In the genomic region with DNA sequence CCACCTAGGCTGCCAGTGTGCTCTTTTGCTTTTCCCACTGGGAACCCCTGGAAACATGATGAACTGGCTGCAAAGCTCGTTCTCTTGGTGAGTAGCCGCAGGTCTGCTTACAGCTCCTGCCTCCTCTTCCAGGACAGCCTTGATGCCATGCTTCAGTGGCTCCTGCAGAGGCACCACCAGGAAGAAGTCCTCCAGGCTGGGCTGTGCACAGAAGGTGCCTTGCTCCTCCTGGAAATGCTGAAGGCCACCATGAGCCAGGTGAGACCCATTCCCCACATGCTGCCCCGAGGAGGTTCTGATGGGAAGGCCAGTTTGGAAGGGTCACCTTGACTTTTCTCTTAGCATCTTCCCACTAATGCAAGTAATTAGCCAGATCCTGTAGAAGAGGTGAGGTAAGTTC, we compare ENCODE assay signal across 10 cellular contexts.
"Had no signal": no experiment of that assay in that cellular context is flagged by ENCODE, and none has a peak within 500 bp of the region (broad histone marks: within the 10 kb centered on the region; RNA-seq: fewer than 3 reads in every experiment).

No MANE protein-coding gene starts in this region.

- H3K9ac ChIP-seq: GM23248 had no signal

- DNase-seq: GM23248, GOT3, H7, HFFc6, KG1 had no signal

- H3K9me3 ChIP-seq: HAP-1 had no signal

- H3K27ac ChIP-seq: GM23248, HL-60 had no signal

- H3K36me3 ChIP-seq: HAP-1 had no signal

- ATAC-seq: HCT116, HepG2, K562 had no signal

- H3K4me1 ChIP-seq: HAP-1 had no signal

- H2AFZ ChIP-seq: GM23248 had no signal

- H3K4me3 ChIP-seq: GM23248, HAP-1, K562 had no signal
